Comparison of ENCODE assay signal across 13 cellular contexts in the genomic region with DNA sequence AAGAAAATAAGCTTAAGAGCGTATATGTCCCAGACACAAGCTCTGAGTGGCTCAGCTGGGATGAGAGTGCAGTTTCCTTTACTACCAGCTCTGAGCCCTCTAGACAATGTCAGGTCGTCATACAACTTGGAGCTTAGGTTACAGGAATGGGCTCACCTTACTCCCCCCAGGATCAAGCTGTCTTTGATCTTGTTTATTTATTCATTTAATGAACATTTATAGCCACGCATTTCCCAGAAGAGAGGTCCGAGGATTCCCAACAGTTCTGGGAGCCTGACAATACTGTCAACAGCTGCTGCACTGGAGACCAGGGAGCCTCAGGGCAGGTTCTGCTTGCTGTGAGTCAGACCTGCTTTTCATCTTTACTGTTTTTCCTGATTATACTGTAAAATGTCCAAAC.
DNase-seq lines count a peak whose midpoint lies in the region; ATAC-seq and TF ChIP-seq lines count a peak whose summit lies in the region.
"Had no signal": no experiment of that assay in that cellular context is flagged by ENCODE, and none has a peak within 500 bp of the region (broad histone marks: within the 10 kb centered on the region; RNA-seq: fewer than 3 reads in every experiment).

No MANE protein-coding gene starts in this region.

- H3K27me3 Mint-ChIP-seq in natural killer cell treated with Interleukin-12 subunit alpha and Interleukin-12 subunit beta and Interleukin-15 and Interleukin-18, amount 100 ng/mL, for 72 hours: peaks cover 3 to 22% of the 10 kb centered on the region in 2 donors
- H3K27me3 Mint-ChIP-seq: activated naive CD8-positive, alpha-beta T cell treated with anti-CD3 and anti-CD28 coated beads for 36 hours had no signal

- no peak for TF ChIP-seq CTCF in BJ (IDR thresholded peaks at IDR 0.05; ENCODE audit: insufficient read depth, low read depth, low read length)
- TF ChIP-seq CTCF in testis (IDR thresholded peaks at IDR 0.05): no peak

- no peaks in the 10 kb centered on the region for H3K9me3 Mint-ChIP-seq in natural killer cell treated with Interleukin-12 subunit alpha and Interleukin-12 subunit beta and Interleukin-15 and Interleukin-18, amount 100 ng/mL, for 72 hours
- H3K9me3 Mint-ChIP-seq: activated naive CD8-positive, alpha-beta T cell treated with anti-CD3 and anti-CD28 coated beads for 36 hours; T-helper 1 cell treated with Interleukin-12 subunit alpha and Interleukin-12 subunit beta and Interleukin-4 antibody, amounts not matched to agents 30 μg/mL and 1 μg/mL, for 36 hours had no signal

- POLR2A ChIA-PET in BJ (lab: Charles Lee): no interaction called here

- 78 to 89% methylated on average over 4 of the region's 4 CpGs for WGBS in testis, 2 donors

- H3K36me3 ChIP-seq in BJ (ENCODE audit: control insufficient read depth, insufficient read depth, low read length) (no peaks in the 10 kb centered on the region), MG63 (no peaks in the 10 kb centered on the region), testis (ENCODE audit: low read depth, missing control alignments) (no peaks in the 10 kb centered on the region)
- H3K36me3 ChIP-seq: left ventricle myocardium inferior had no signal

- H3K9me3 ChIP-seq in MG63 (no peaks in the 10 kb centered on the region), testis (no peaks in the 10 kb centered on the region)
- H3K9me3 ChIP-seq: left ventricle myocardium inferior had no signal

- intact Hi-C loops in testis (cut with DNase I; ENCODE audit: low total_unique reads): no loop called here

- H3K4me3 ChIP-seq in BJ (ENCODE audit: low read depth, low read length): no peak overlapping the region
- no peak overlapping the region for H3K4me3 ChIP-seq in MG63
- no peak overlapping the region for H3K4me3 ChIP-seq in testis
- H3K4me3 ChIP-seq: left ventricle myocardium inferior had no signal

- H3K4me1 Mint-ChIP-seq in natural killer cell treated with Interleukin-12 subunit alpha and Interleukin-12 subunit beta and Interleukin-15 and Interleukin-18, amount 100 ng/mL, for 72 hours (ENCODE audit: low read depth in 2 of 2): no peaks in the 10 kb centered on the region
- H3K4me1 Mint-ChIP-seq: activated naive CD8-positive, alpha-beta T cell treated with anti-CD3 and anti-CD28 coated beads for 36 hours had no signal

- no peak for TF ChIP-seq POLR2A in testis (IDR thresholded peaks at IDR 0.05)

- H3K27me3 ChIP-seq in BJ (ENCODE audit: control insufficient read depth, insufficient read depth, low read length): no peaks in the 10 kb centered on the region
- no peaks in the 10 kb centered on the region for H3K27me3 ChIP-seq in MG63
- H3K27me3 ChIP-seq in testis: no peaks in the 10 kb centered on the region

- no peaks in the 10 kb centered on the region for H3K4me1 ChIP-seq in testis

- CTCF ChIA-PET in BJ (lab: Yijun Ruan, JAX): interaction anchor here (0.7 kb wide), 1 partner anchor 9 kb away, joined by 4 read pairs; no protein-coding TSS in a partner anchor

- H3K27ac Mint-ChIP-seq in natural killer cell treated with Interleukin-12 subunit alpha and Interleukin-12 subunit beta and Interleukin-15 and Interleukin-18, amount 100 ng/mL, for 72 hours: no peak overlapping the region
- H3K27ac Mint-ChIP-seq: activated naive CD8-positive, alpha-beta T cell treated with anti-CD3 and anti-CD28 coated beads for 36 hours; T-helper 1 cell treated with Interleukin-12 subunit alpha and Interleukin-12 subunit beta and Interleukin-4 antibody, amounts not matched to agents 30 μg/mL and 1 μg/mL, for 36 hours had no signal

- no peak overlapping the region for H3K27ac ChIP-seq in testis
- H3K27ac ChIP-seq: left ventricle myocardium inferior had no signal

- no peak for ATAC-seq in natural killer cell treated with Interleukin-12 subunit alpha and Interleukin-12 subunit beta and Interleukin-15 and Interleukin-18, amount 100 ng/mL, for 72 hours
- ATAC-seq in HG03378 (IDR thresholded peaks at IDR 0.05; ENCODE audit: unreplicated experiment): no peak

- no peak overlapping the region for H3K4me3 Mint-ChIP-seq in natural killer cell treated with Interleukin-12 subunit alpha and Interleukin-12 subunit beta and Interleukin-15 and Interleukin-18, amount 100 ng/mL, for 72 hours
- H3K4me3 Mint-ChIP-seq: activated naive CD8-positive, alpha-beta T cell treated with anti-CD3 and anti-CD28 coated beads for 36 hours; T-helper 1 cell treated with Interleukin-12 subunit alpha and Interleukin-12 subunit beta and Interleukin-4 antibody, amounts not matched to agents 30 μg/mL and 1 μg/mL, for 36 hours had no signal

- peak; percentile 31 for DNase-seq in BJ (ENCODE audit: low read depth)
- DNase-seq in MG63: peak; percentile 30
- DNase-seq in SHP77 (lab: John Stamatoyannopoulos, UW): peak; percentile 21 to 72
- peak; percentile 83 for DNase-seq in left kidney (ENCODE audit: low read depth, low spot score)
- DNase-seq in natural killer cell treated with Interleukin-12 subunit alpha and Interleukin-12 subunit beta and Interleukin-15 and Interleukin-18, amount 100 ng/mL, for 72 hours (ENCODE audit: low spot score): no peak
- DNase-seq in testis: no peak
- DNase-seq in activated CD4-positive, alpha-beta T cell treated with anti-CD3 and anti-CD28 coated beads for 48 hours: no peak
- DNase-seq: activated naive CD8-positive, alpha-beta T cell treated with anti-CD3 and anti-CD28 coated beads for 36 hours; AML-193; cortex of kidney; left ventricle myocardium inferior had no signal

- no peaks in the 10 kb centered on the region for H3K36me3 Mint-ChIP-seq in natural killer cell treated with Interleukin-12 subunit alpha and Interleukin-12 subunit beta and Interleukin-15 and Interleukin-18, amount 100 ng/mL, for 72 hours
- H3K36me3 Mint-ChIP-seq: activated naive CD8-positive, alpha-beta T cell treated with anti-CD3 and anti-CD28 coated beads for 36 hours had no signal

Comparison
In these comparisons a context has a peak if more than half of its experiments do, and no peak if none do; other contexts are left out.
1. DNase-seq: peak in BJ (single experiment), MG63 (single experiment), SHP77 (2 of 2) and left kidney (single experiment); none in natural killer cell treated with Interleukin-12 subunit alpha and Interleukin-12 subunit beta and Interleukin-15 and Interleukin-18, amount 100 ng/mL, for 72 hours (single experiment), testis (single experiment) and activated CD4-positive, alpha-beta T cell treated with anti-CD3 and anti-CD28 coated beads for 48 hours (single experiment).